In genomic region chr10:1049425-1049958, GRCh38 we compare ENCODE assay signal across 8 cellular contexts. TPM values are rescaled to one million over a fixed set of nuclear protein-coding genes. Genes with fewer than 3 reads are reported as not detected.
DNase-seq lines count a peak whose midpoint lies in the region; ATAC-seq and TF ChIP-seq lines count a peak whose summit lies in the region.

No MANE protein-coding gene starts in this region.

- DNase-seq in GM12865 (ENCODE audit: low read depth), result no peak
- DNase-seq in PC-3, result peak; percentile 6
- no peak for DNase-seq in epithelial cell of esophagus (ENCODE audit: low read depth)
- no peak for DNase-seq in DMS153 treated with DMSO at 0.1 percent for 48 hours (lab: John Stamatoyannopoulos, UW; ENCODE audit: unreplicated experiment)
- DNase-seq in stimulated activated CD4-positive, alpha-beta T cell treated with anti-CD3 and anti-CD28 coated beads, Interleukin-4, amount 100 ng/mL, for 1 hour, result no peak
- DNase-seq in inferior parietal cortex (ENCODE audit: extremely low spot score), result no peak

- H3K27me3 ChIP-seq in PC-3 (ENCODE audit: low read length), result no peaks in the 10 kb centered on the region
- H3K27me3 ChIP-seq in parathyroid adenoma (ENCODE audit: control insufficient read depth, insufficient read depth, low read length), result no peaks in the 10 kb centered on the region

- H3K4me2 ChIP-seq in PC-3 (ENCODE audit: low read length), result peak overlapping the region; percentile 79
- H3K4me2 ChIP-seq in parathyroid adenoma (ENCODE audit: low read length), result peak overlapping the region; percentile 82

- TF ChIP-seq CTCF in GM12865 (IDR thresholded peaks at IDR 0.05; ENCODE audit: insufficient read depth, low read depth, low read length, missing control alignments) (no peak), PC-3 (conservative IDR thresholded peaks at IDR 0.05; ENCODE audit: low read depth, low read length) (no peak), epithelial cell of esophagus (IDR thresholded peaks at IDR 0.05; ENCODE audit: insufficient read depth, low read depth, low read length, missing control alignments) (no peak), parathyroid adenoma (IDR thresholded peaks at IDR 0.05) (no peak)

- TSS peak; percentile 59 for BruUV-seq in PC-3 (replicated peaks; lab: Mats Ljungman, UMichigan)

- H3F3A ChIP-seq in PC-3 (ENCODE audit: low read length, unreplicated experiment), result no peaks in the 10 kb centered on the region

- CTCF ChIA-PET in PC-3 (lab: Charles Lee), result no interaction called here

- H2AFZ ChIP-seq in PC-3 (ENCODE audit: low read length) (no peak overlapping the region), parathyroid adenoma (peak overlapping the region; percentile 88)

- no peaks in the 10 kb centered on the region for H3K9me2 ChIP-seq in PC-3 (replicated peaks; ENCODE audit: low read length)

- intact Hi-C loops in PC-3 (cut with micrococcal nuclease), result no loop called here

- no peaks in the 10 kb centered on the region; the same call in 1 of the 2 replicates for H3K36me3 ChIP-seq in PC-3 (ENCODE audit: low read depth, low read length)
- no peaks in the 10 kb centered on the region for H3K36me3 ChIP-seq in parathyroid adenoma (ENCODE audit: control insufficient read depth, insufficient read depth, low read length)

- H3K9me3 ChIP-seq in PC-3 (ENCODE audit: low read length) (no peaks in the 10 kb centered on the region), parathyroid adenoma (ENCODE audit: control insufficient read depth, low read length) (no peaks in the 10 kb centered on the region)

- H3K27ac ChIP-seq in PC-3 (ENCODE audit: low read length) (peak overlapping the region; percentile 94), parathyroid adenoma (peak overlapping the region; percentile 99)

- H3K79me2 ChIP-seq in PC-3 (ENCODE audit: low read length), result peaks cover 82% of the 10 kb centered on the region
- peaks cover 12% of the 10 kb centered on the region for H3K79me2 ChIP-seq in parathyroid adenoma

- POLR2A ChIA-PET in PC-3 (lab: Charles Lee; ENCODE audit: unreplicated experiment), result no interaction called here

- H3K4me1 ChIP-seq in PC-3 (ENCODE audit: insufficient read depth, low read length), result peaks cover 7% of the 10 kb centered on the region
- peaks cover 12% of the 10 kb centered on the region for H3K4me1 ChIP-seq in parathyroid adenoma

- ATAC-seq in PC-3, result peak; percentile 1; the same call in 1 of the 2 replicates
- ATAC-seq in HG02610 (IDR thresholded peaks at IDR 0.05; ENCODE audit: unreplicated experiment), result no peak

- H3K9ac ChIP-seq in PC-3 (ENCODE audit: low read length) (peak overlapping the region; percentile 92), parathyroid adenoma (no peak overlapping the region)

- H3K4me3 ChIP-seq in GM12865 (ENCODE audit: low read depth, low read length) (peak overlapping the region; percentile 99), PC-3 (ENCODE audit: low read length) (peak overlapping the region; percentile 93), epithelial cell of esophagus (ENCODE audit: low read length) (peak overlapping the region; percentile 95), parathyroid adenoma (ENCODE audit: low read depth, low read length) (peak overlapping the region; percentile 81)

- H4K20me1 ChIP-seq in PC-3 (ENCODE audit: low read length), result peaks cover 16% of the 10 kb centered on the region; the same call in 1 of the 2 replicates

RNA-seq across cellular contexts. Expression of gene IDI1, which starts 0.6 kb away (rescaled TPM):
- 21.9 and 30.2 TPM in 2 replicates for total RNA-seq in PC-3 (2014; rRNA removed)

RNA-seq across cellular contexts. Expression of gene WDR37, which starts 6.7 kb away (rescaled TPM):
- total RNA-seq in PC-3 (2014; rRNA removed), result 4.5 and 7.1 TPM in 2 replicates

RNA-seq across cellular contexts. Expression of gene IDI2, which starts 23.8 kb away (rescaled TPM):
- not detected in 2 replicates for total RNA-seq in PC-3 (2014; rRNA removed)
